12 cellular contexts compared by ENCODE assay signal in the genomic region with DNA sequence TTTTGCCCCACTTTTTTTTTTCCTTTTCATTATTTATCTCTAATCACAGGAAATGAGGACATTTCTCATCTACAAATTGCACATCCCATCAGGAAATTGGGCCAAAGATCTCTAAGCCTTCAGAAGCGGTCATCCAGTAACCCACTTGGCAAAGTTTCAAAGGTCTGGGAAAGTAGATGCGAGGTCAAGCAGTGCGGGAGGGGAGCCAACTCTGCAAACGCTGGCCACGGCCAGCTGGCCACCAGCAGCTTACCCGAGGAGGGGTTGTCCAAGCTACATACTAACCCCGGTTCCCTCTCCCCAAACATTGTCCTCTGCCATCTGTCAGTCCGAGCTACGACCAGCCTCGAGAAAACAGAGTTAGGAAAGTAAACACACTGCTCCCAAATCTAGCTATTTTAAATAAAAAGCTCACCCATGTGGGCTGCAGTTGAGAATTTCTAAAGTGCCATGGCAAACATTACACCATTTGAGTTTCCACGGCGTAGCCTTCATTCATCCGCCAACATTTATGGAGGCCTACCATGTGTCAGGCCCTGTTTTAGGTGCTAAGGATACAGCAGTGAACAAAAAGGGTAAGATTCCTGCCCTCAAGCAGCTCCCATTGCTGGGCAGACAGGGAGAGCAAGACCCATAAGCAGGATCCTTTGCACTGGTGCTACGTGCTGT. TPM values are rescaled to one million over a fixed set of nuclear protein-coding genes. Genes with fewer than 3 reads are reported as not detected.
DNase-seq lines count a peak whose midpoint lies in the region; ATAC-seq and TF ChIP-seq lines count a peak whose summit lies in the region.
"Had no signal": no experiment of that assay in that cellular context is flagged by ENCODE, and none has a peak within 500 bp of the region (broad histone marks: within the 10 kb centered on the region; RNA-seq: fewer than 3 reads in every experiment).

No MANE protein-coding gene starts in this region.

- ATAC-seq in body of pancreas (peak; percentile 46), lung (ENCODE audit: insufficient read depth, low FRiP score) (no peak)

- 16 to 23% methylated on average over 14 of the region's 14 CpGs for WGBS in body of pancreas, 2 donors
- WGBS in lung, 2 donors = 34 to 43% methylated on average over 14 of the region's 14 CpGs
- 43 to 46% methylated on average over 14 of the region's 14 CpGs for WGBS in testis, 2 donors

- H3K4me1 ChIP-seq in body of pancreas (peaks cover 19% of the 10 kb centered on the region), lung (ENCODE audit: control insufficient read depth in 2 of 2, insufficient read depth in 2 of 2, low read length in 2 of 2) (peaks cover 7 to 17% of the 10 kb centered on the region in 2 donors), testis (peaks cover 3% of the 10 kb centered on the region)

- no peaks in the 10 kb centered on the region for H3K27me3 ChIP-seq in body of pancreas
- H3K27me3 ChIP-seq in lung (ENCODE audit: control insufficient read depth, insufficient read depth) = no peaks in the 10 kb centered on the region
- H3K27me3 ChIP-seq in testis = no peaks in the 10 kb centered on the region
- H3K27me3 ChIP-seq: sigmoid colon had no signal

- DNase-seq in HT-29 (ENCODE audit: low spot score) = peak; percentile 47
- peak; percentile 53 to 82 (median 79) for DNase-seq in body of pancreas
- peak; percentile 60 for DNase-seq in lung (ENCODE audit: low spot score)
- peak; percentile 48 for DNase-seq in testis
- no peak for DNase-seq in stimulated activated CD4-positive, alpha-beta T cell treated with anti-CD3 and anti-CD28 coated beads, Interleukin-4, amount 100 ng/mL, for 24 hours
- DNase-seq in central memory CD4-positive, alpha-beta T cell = no peak
- DNase-seq in NCI-H774 (lab: John Stamatoyannopoulos, UW) = no peak
- DNase-seq: DND-41, GM23248, sigmoid colon had no signal

- TF ChIP-seq CTCF in body of pancreas (IDR thresholded peaks at IDR 0.05) (no peak), lung (IDR thresholded peaks at IDR 0.05; ENCODE audit: control extremely low read depth, extremely low read depth) (no peak), testis (IDR thresholded peaks at IDR 0.05) (no peak)

- intact Hi-C loops in body of pancreas (cut with DNase I) = no loop called here
- intact Hi-C loops in testis (cut with DNase I; ENCODE audit: low total_unique reads) = no loop called here

- H3K9me3 ChIP-seq in body of pancreas = no peaks in the 10 kb centered on the region
- H3K9me3 ChIP-seq in lung (ENCODE audit: control insufficient read depth in 2 of 2, insufficient read depth in 1 of 2, low read length in 1 of 2) = no peaks in the 10 kb centered on the region
- H3K9me3 ChIP-seq in testis = no peaks in the 10 kb centered on the region
- H3K9me3 ChIP-seq: sigmoid colon had no signal

- H3K27ac ChIP-seq in body of pancreas = peak overlapping the region; percentile 76 to 89 (median 80)
- peak overlapping the region in 1 of 2 donors; percentile 52 for H3K27ac ChIP-seq in lung (ENCODE audit: low read depth in 1 of 2, low read length in 1 of 2)
- H3K27ac ChIP-seq in testis = no peak overlapping the region
- H3K27ac ChIP-seq: epithelial cell of prostate, GM23248 had no signal

- H3K4me3 ChIP-seq in body of pancreas (no peak overlapping the region), lung (no peak overlapping the region), testis (no peak overlapping the region)
- H3K4me3 ChIP-seq: GM23248, sigmoid colon had no signal

- TF ChIP-seq POLR2A in body of pancreas (IDR thresholded peaks at IDR 0.05) (no peak), testis (IDR thresholded peaks at IDR 0.05) (no peak)

- H3K36me3 ChIP-seq in body of pancreas (replicated peaks in 1 of 2; ENCODE audit: insufficient read depth in 1 of 2, low read depth in 2 of 2) (no peaks in the 10 kb centered on the region), lung (ENCODE audit: control insufficient read depth in 2 of 2, insufficient read depth in 2 of 2, low read length in 2 of 2) (no peaks in the 10 kb centered on the region), testis (ENCODE audit: low read depth, missing control alignments) (no peaks in the 10 kb centered on the region)
- H3K36me3 ChIP-seq: sigmoid colon had no signal

RNA-seq across cellular contexts. Expression of gene FFAR2, which starts 11.5 kb away (rescaled TPM):
- 0.08 and 0.33 TPM in 2 replicates for total RNA-seq in HT-29 (2014; rRNA removed; shearing (Covaris generic))
- not detected for total RNA-seq in body of pancreas
- total RNA-seq in lung = 1 to 10 TPM; 2.6 to 6.2 TPM
- polyA plus RNA-seq in lung = 100 to 1,000 TPM in 1 of 2 donors, 1 to 10 TPM in 1; 1.2 to 113 TPM
- not detected for total RNA-seq in testis
- 0.20 TPM for polyA plus RNA-seq in testis (ENCODE audit: insufficient read depth, low read depth, low replicate concordance)
- total RNA-seq: activated CD8-positive, alpha-beta memory T cell treated with anti-CD3 and anti-CD28 coated beads for 36 hours; GM23248 had no signal
- polyA plus RNA-seq: GM23248 had no signal

RNA-seq across cellular contexts. Expression of gene KRTDAP, which starts 30.7 kb away (rescaled TPM):
- not detected in 2 replicates for total RNA-seq in HT-29 (2014; rRNA removed; shearing (Covaris generic))
- total RNA-seq in body of pancreas (not detected), lung (not detected), testis (1 to 10 TPM; 2.7 to 5.6 TPM)
- polyA plus RNA-seq in lung (under 1 TPM; 0.16 to 0.49 TPM), testis (ENCODE audit: insufficient read depth, low read depth, low replicate concordance) (14.5 TPM)
- total RNA-seq: activated CD8-positive, alpha-beta memory T cell treated with anti-CD3 and anti-CD28 coated beads for 36 hours; GM23248; sigmoid colon had no signal
- polyA plus RNA-seq: GM23248, sigmoid colon had no signal

RNA-seq across cellular contexts. Expression of gene DMKN, which starts 53.9 kb away (rescaled TPM):
- total RNA-seq in HT-29 (2014; rRNA removed; shearing (Covaris generic)) = 7.0 and 8.6 TPM in 2 replicates
- total RNA-seq in body of pancreas = 100 to 1,000 TPM; 146 TPM
- total RNA-seq in lung = 100 to 1,000 TPM in 1 of 2 donors, 10 to 100 TPM in 1; 84.6 to 127 TPM
- polyA plus RNA-seq in lung = 100 to 1,000 TPM in 1 of 2 donors, 10 to 100 TPM in 1; 79.0 to 278 TPM
- 1 to 10 TPM; 5.8 to 7.9 TPM for total RNA-seq in testis
- polyA plus RNA-seq in testis (ENCODE audit: insufficient read depth, low read depth, low replicate concordance) = 24.0 TPM

Comparison
In these comparisons a context has a peak if more than half of its experiments do, and no peak if none do; other contexts are left out.
1. DNase-seq: peak in HT-29 (single experiment), body of pancreas (4 of 4), lung (single experiment) and testis (single experiment); none in stimulated activated CD4-positive, alpha-beta T cell treated with anti-CD3 and anti-CD28 coated beads, Interleukin-4, amount 100 ng/mL, for 24 hours (single experiment), central memory CD4-positive, alpha-beta T cell (single experiment) and NCI-H774 (single experiment).
2. H3K27ac ChIP-seq: peak in body of pancreas (4 of 4); none in testis (0 of 2).